ENCODE assay signal across 1 cellular context in the genomic region with DNA sequence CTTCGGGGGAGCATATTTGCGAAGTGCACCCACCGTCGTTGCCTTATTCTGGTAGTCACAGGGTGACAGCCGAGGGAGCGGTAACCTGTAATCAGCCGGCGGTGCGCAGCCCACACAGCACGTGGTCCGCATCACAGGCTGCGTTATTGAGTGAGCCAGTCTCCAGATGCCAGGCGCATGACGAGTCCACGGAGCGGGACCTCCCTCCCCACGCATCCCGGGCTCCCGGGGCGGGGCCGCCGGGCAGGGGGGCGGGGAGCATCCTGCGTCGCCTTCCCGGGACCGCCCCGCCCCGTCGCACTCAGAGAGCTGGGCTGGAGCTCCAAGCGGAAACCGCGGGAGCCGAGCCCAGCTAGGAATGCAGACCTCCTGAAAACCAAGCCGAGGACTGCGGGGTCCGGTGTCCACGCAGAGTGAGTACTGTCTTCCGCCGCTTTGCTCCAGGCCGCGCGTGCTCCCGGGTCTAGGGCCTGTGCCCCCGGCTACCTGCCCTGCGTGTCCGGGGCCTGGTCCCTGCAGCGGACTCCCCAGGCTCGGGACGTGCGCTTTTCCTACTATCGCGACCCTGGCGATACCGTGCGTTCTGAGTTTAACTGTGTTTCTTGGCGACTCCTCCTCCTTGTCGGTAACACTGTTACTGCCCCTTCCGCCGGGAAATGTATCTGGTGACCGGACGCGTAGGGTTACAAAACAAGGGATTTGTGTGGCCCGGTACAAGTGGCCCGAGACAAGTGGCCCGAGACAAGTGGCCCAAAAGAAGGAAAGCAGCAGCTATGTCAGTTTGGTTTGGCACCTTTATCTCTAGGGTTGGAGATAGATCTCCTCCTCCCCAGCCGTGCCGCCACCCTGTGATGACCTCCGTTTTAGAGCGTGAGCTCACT.
A peak's percentile ranks its signal among the peaks of the same experiment; 100 is the strongest.
TF ChIP-seq lines count a peak whose summit lies in the region.

No MANE protein-coding gene starts in this region.

TF ChIP-seq in HepG2, 621 proteins besides CTCF, POLR2A, EP300 and RAD21 (continued from another document and continues in another):
- TF ChIP-seq ZNF446 (CRISPR knock-in tag; IDR thresholded peaks at IDR 0.05) (no peak), TP53 (CRISPR knock-in tag; conservative IDR thresholded peaks at IDR 0.05) (0 out of 2 replicates have a peak, but pooled peaks have one; percentile 40), ATAD3A (CRISPR knock-in tag; IDR thresholded peaks at IDR 0.05) (no peak), CHD4 (IDR thresholded peaks at IDR 0.05; ENCODE audit: borderline replicate concordance, low read length) (no peak), HDAC6 (IDR thresholded peaks at IDR 0.05; ENCODE audit: low read depth, low read length) (no peak), ZNF329 (CRISPR knock-in tag; IDR thresholded peaks at IDR 0.05; ENCODE audit: low read depth) (peak; percentile 33; the same call in 1 of the 2 replicates), NFYB (CRISPR knock-in tag; IDR thresholded peaks at IDR 0.05) (0 out of 2 replicates have a peak, but pooled peaks have one; percentile 29), GTF2F1 (IDR thresholded peaks at IDR 0.05; ENCODE audit: low read length) (no peak), HMG20B (CRISPR knock-in tag; conservative IDR thresholded peaks at IDR 0.05) (no peak), ZNF674 (CRISPR knock-in tag; IDR thresholded peaks at IDR 0.05; ENCODE audit: low read depth) (peak; percentile 80; the same call in 1 of the 2 replicates), SNAI1 (CRISPR knock-in tag; IDR thresholded peaks at IDR 0.05; ENCODE audit: borderline replicate concordance) (peak; percentile 84; the same call in 1 of the 2 replicates), TCF12 (IDR thresholded peaks at IDR 0.05) (no peak), TCF12 (CRISPR knock-in tag; IDR thresholded peaks at IDR 0.05) (peak; percentile 63; the same call in 1 of the 2 replicates), SMYD3 (CRISPR knock-in tag; IDR thresholded peaks at IDR 0.05) (no peak), ZNF253 (CRISPR knock-in tag; IDR thresholded peaks at IDR 0.05; ENCODE audit: borderline replicate concordance) (no peak; the same call in 1 of the 2 replicates), NR2F2 (IDR thresholded peaks at IDR 0.05; ENCODE audit: borderline replicate concordance, low read depth) (no peak), ZNF776 (CRISPR knock-in tag; IDR thresholded peaks at IDR 0.05) (peak; percentile 81), CBX5 (CRISPR knock-in tag; IDR thresholded peaks at IDR 0.05; ENCODE audit: borderline replicate concordance) (no peak), SP2 (CRISPR knock-in tag; IDR thresholded peaks at IDR 0.05) (no peak), ZNF883 (CRISPR knock-in tag; IDR thresholded peaks at IDR 0.05; ENCODE audit: not compliant biosample characterization) (peak; percentile 80)
- TF ChIP-seq, protein P1, sequence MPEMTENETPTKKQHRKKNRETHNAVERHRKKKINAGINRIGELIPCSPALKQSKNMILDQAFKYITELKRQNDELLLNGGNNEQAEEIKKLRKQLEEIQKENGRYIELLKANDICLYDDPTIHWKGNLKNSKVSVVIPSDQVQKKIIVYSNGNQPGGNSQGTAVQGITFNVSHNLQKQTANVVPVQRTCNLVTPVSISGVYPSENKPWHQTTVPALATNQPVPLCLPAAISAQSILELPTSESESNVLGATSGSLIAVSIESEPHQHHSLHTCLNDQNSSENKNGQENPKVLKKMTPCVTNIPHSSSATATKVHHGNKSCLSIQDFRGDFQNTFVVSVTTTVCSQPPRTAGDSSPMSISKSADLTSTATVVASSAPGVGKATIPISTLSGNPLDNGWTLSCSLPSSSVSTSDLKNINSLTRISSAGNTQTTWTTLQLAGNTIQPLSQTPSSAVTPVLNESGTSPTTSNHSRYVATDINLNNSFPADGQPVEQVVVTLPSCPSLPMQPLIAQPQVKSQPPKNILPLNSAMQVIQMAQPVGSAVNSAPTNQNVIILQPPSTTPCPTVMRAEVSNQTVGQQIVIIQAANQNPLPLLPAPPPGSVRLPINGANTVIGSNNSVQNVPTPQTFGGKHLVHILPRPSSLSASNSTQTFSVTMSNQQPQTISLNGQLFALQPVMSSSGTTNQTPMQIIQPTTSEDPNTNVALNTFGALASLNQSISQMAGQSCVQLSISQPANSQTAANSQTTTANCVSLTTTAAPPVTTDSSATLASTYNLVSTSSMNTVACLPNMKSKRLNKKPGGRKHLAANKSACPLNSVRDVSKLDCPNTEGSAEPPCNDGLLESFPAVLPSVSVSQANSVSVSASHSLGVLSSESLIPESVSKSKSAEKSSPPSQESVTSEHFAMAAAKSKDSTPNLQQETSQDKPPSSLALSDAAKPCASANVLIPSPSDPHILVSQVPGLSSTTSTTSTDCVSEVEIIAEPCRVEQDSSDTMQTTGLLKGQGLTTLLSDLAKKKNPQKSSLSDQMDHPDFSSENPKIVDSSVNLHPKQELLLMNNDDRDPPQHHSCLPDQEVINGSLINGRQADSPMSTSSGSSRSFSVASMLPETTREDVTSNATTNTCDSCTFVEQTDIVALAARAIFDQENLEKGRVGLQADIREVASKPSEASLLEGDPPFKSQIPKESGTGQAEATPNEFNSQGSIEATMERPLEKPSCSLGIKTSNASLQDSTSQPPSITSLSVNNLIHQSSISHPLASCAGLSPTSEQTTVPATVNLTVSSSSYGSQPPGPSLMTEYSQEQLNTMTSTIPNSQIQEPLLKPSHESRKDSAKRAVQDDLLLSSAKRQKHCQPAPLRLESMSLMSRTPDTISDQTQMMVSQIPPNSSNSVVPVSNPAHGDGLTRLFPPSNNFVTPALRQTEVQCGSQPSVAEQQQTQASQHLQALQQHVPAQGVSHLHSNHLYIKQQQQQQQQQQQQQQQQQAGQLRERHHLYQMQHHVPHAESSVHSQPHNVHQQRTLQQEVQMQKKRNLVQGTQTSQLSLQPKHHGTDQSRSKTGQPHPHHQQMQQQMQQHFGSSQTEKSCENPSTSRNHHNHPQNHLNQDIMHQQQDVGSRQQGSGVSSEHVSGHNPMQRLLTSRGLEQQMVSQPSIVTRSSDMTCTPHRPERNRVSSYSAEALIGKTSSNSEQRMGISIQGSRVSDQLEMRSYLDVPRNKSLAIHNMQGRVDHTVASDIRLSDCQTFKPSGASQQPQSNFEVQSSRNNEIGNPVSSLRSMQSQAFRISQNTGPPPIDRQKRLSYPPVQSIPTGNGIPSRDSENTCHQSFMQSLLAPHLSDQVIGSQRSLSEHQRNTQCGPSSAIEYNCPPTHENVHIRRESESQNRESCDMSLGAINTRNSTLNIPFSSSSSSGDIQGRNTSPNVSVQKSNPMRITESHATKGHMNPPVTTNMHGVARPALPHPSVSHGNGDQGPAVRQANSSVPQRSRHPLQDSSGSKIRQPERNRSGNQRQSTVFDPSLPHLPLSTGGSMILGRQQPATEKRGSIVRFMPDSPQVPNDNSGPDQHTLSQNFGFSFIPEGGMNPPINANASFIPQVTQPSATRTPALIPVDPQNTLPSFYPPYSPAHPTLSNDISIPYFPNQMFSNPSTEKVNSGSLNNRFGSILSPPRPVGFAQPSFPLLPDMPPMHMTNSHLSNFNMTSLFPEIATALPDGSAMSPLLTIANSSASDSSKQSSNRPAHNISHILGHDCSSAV (CRISPR knock-in tag; IDR thresholded peaks at IDR 0.05; ENCODE audit: borderline replicate concordance), result 0 out of 2 replicates have a peak, but pooled peaks have one; percentile 47
- TF ChIP-seq, protein P2, sequence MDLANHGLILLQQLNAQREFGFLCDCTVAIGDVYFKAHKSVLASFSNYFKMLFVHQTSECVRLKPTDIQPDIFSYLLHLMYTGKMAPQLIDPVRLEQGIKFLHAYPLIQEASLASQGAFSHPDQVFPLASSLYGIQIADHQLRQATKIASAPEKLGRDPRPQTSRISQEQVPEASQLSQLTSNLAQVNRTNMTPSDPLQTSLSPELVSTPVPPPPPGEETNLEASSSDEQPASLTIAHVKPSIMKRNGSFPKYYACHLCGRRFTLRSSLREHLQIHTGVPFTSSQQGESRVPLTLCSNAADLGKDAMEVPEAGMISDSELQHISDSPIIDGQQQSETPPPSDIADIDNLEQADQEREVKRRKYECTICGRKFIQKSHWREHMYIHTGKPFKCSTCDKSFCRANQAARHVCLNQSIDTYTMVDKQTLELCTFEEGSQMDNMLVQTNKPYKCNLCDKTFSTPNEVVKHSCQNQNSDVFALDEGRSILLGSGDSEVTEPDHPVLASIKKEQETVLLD (CRISPR knock-in tag; IDR thresholded peaks at IDR 0.05; ENCODE audit: low read depth), result no peak
- TF ChIP-seq, protein P3, sequence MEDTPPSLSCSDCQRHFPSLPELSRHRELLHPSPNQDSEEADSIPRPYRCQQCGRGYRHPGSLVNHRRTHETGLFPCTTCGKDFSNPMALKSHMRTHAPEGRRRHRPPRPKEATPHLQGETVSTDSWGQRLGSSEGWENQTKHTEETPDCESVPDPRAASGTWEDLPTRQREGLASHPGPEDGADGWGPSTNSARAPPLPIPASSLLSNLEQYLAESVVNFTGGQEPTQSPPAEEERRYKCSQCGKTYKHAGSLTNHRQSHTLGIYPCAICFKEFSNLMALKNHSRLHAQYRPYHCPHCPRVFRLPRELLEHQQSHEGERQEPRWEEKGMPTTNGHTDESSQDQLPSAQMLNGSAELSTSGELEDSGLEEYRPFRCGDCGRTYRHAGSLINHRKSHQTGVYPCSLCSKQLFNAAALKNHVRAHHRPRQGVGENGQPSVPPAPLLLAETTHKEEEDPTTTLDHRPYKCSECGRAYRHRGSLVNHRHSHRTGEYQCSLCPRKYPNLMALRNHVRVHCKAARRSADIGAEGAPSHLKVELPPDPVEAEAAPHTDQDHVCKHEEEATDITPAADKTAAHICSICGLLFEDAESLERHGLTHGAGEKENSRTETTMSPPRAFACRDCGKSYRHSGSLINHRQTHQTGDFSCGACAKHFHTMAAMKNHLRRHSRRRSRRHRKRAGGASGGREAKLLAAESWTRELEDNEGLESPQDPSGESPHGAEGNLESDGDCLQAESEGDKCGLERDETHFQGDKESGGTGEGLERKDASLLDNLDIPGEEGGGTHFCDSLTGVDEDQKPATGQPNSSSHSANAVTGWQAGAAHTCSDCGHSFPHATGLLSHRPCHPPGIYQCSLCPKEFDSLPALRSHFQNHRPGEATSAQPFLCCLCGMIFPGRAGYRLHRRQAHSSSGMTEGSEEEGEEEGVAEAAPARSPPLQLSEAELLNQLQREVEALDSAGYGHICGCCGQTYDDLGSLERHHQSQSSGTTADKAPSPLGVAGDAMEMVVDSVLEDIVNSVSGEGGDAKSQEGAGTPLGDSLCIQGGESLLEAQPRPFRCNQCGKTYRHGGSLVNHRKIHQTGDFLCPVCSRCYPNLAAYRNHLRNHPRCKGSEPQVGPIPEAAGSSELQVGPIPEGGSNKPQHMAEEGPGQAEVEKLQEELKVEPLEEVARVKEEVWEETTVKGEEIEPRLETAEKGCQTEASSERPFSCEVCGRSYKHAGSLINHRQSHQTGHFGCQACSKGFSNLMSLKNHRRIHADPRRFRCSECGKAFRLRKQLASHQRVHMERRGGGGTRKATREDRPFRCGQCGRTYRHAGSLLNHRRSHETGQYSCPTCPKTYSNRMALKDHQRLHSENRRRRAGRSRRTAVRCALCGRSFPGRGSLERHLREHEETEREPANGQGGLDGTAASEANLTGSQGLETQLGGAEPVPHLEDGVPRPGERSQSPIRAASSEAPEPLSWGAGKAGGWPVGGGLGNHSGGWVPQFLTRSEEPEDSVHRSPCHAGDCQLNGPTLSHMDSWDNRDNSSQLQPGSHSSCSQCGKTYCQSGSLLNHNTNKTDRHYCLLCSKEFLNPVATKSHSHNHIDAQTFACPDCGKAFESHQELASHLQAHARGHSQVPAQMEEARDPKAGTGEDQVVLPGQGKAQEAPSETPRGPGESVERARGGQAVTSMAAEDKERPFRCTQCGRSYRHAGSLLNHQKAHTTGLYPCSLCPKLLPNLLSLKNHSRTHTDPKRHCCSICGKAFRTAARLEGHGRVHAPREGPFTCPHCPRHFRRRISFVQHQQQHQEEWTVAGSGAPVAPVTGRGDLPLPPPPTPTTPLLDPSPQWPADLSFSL (CRISPR knock-in tag; IDR thresholded peaks at IDR 0.05), result no peak; the same call in 1 of the 2 replicates
- TF ChIP-seq, protein P4, sequence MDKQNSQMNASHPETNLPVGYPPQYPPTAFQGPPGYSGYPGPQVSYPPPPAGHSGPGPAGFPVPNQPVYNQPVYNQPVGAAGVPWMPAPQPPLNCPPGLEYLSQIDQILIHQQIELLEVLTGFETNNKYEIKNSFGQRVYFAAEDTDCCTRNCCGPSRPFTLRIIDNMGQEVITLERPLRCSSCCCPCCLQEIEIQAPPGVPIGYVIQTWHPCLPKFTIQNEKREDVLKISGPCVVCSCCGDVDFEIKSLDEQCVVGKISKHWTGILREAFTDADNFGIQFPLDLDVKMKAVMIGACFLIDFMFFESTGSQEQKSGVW (CRISPR knock-in tag; IDR thresholded peaks at IDR 0.05; ENCODE audit: borderline replicate concordance), result no peak
- TF ChIP-seq, protein P5, sequence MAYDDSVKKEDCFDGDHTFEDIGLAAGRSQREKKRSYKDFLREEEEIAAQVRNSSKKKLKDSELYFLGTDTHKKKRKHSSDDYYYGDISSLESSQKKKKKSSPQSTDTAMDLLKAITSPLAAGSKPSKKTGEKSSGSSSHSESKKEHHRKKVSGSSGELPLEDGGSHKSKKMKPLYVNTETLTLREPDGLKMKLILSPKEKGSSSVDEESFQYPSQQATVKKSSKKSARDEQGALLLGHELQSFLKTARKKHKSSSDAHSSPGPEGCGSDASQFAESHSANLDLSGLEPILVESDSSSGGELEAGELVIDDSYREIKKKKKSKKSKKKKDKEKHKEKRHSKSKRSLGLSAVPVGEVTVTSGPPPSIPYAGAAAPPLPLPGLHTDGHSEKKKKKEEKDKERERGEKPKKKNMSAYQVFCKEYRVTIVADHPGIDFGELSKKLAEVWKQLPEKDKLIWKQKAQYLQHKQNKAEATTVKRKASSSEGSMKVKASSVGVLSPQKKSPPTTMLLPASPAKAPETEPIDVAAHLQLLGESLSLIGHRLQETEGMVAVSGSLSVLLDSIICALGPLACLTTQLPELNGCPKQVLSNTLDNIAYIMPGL (CRISPR knock-in tag; IDR thresholded peaks at IDR 0.05; ENCODE audit: borderline replicate concordance in 1 of 2, low read depth in 1 of 2), result peak; percentile 61 to 78
- TF ChIP-seq, protein P6, sequence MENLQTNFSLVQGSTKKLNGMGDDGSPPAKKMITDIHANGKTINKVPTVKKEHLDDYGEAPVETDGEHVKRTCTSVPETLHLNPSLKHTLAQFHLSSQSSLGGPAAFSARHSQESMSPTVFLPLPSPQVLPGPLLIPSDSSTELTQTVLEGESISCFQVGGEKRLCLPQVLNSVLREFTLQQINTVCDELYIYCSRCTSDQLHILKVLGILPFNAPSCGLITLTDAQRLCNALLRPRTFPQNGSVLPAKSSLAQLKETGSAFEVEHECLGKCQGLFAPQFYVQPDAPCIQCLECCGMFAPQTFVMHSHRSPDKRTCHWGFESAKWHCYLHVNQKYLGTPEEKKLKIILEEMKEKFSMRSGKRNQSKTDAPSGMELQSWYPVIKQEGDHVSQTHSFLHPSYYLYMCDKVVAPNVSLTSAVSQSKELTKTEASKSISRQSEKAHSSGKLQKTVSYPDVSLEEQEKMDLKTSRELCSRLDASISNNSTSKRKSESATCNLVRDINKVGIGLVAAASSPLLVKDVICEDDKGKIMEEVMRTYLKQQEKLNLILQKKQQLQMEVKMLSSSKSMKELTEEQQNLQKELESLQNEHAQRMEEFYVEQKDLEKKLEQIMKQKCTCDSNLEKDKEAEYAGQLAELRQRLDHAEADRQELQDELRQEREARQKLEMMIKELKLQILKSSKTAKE (CRISPR knock-in tag; IDR thresholded peaks at IDR 0.05; ENCODE audit: borderline replicate concordance), result no peak
- TF ChIP-seq, protein P7, sequence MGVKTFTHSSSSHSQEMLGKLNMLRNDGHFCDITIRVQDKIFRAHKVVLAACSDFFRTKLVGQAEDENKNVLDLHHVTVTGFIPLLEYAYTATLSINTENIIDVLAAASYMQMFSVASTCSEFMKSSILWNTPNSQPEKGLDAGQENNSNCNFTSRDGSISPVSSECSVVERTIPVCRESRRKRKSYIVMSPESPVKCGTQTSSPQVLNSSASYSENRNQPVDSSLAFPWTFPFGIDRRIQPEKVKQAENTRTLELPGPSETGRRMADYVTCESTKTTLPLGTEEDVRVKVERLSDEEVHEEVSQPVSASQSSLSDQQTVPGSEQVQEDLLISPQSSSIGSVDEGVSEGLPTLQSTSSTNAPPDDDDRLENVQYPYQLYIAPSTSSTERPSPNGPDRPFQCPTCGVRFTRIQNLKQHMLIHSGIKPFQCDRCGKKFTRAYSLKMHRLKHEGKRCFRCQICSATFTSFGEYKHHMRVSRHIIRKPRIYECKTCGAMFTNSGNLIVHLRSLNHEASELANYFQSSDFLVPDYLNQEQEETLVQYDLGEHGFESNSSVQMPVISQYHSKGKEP (CRISPR knock-in tag; IDR thresholded peaks at IDR 0.05), result no peak
